Comparison of ENCODE assay signal across 22 cellular contexts in the genomic region with DNA sequence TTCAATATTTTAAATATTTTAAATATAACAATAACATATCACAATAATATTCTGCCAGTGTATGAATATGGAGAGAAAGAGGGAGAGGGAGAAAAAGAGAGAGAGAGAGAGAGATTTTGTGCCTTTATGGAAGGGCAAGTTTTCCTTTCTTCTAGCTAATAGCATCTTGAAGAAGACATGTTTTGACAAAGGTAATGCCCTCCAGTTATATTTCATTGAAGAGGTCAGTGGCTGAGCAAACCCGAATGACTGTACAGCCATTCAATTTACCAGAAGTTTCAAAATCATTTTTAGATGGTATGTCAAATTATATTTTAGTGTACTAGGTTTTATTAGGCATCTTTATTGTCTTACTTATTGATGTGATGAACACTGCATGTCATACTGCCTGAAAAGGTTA.
"Had no signal": no experiment of that assay in that cellular context is flagged by ENCODE, and none has a peak within 500 bp of the region (broad histone marks: within the 10 kb centered on the region; RNA-seq: fewer than 3 reads in every experiment).

No MANE protein-coding gene starts in this region.

- DNase-seq: cortex of kidney; effector memory CD8-positive, alpha-beta T cell; foreskin fibroblast; gastrocnemius medialis; head of caudate nucleus; kidney; mesendoderm; midbrain; naive thymus-derived CD4-positive, alpha-beta T cell; right lobe of liver; small intestine; stimulated activated CD4-positive, alpha-beta T cell treated with anti-CD3 and anti-CD28 coated beads, Interleukin-15, amount 100 ng/mL, for 24 hours; stimulated activated CD4-positive, alpha-beta T cell treated with anti-CD3 and anti-CD28 coated beads, Interleukin-2, amount 100 ng/mL, for 48 hours; stimulated activated naive B cell treated with anti-CD40 and anti-IgM and Interleukin-4, amounts not matched to agents 10 μg/mL and 1 μg/mL and 100 μg/mL, for 72 hours; transverse colon; upper lobe of right lung; uterus had no signal

- H3K4me3 ChIP-seq: gastrocnemius medialis, neural progenitor cell, right lobe of liver, thoracic aorta, transverse colon, upper lobe of right lung, uterus had no signal

- H3K9me3 ChIP-seq: gastrocnemius medialis, right lobe of liver, thoracic aorta, upper lobe of right lung, uterus had no signal

- H2AFZ ChIP-seq: neural progenitor cell, parathyroid adenoma had no signal

- H3K9ac ChIP-seq: neural progenitor cell, parathyroid adenoma had no signal

- H3K36me3 ChIP-seq: gastrocnemius medialis, neural progenitor cell, right lobe of liver, thoracic aorta, transverse colon, upper lobe of right lung, uterus had no signal

- H3K4me1 ChIP-seq: gastrocnemius medialis, neural progenitor cell, parathyroid adenoma, right lobe of liver, transverse colon, upper lobe of right lung, uterus had no signal

- H3K79me2 ChIP-seq: parathyroid adenoma had no signal

- H3K27ac ChIP-seq: gastrocnemius medialis, neural progenitor cell, parathyroid adenoma, right lobe of liver, thoracic aorta, transverse colon, upper lobe of right lung, uterus had no signal

- H3K27me3 ChIP-seq: gastrocnemius medialis, neural progenitor cell, right lobe of liver, transverse colon, upper lobe of right lung, uterus had no signal

- ATAC-seq: effector memory CD8-positive, alpha-beta T cell; esophagus mucosa; gastrocnemius medialis; left lobe of liver; naive thymus-derived CD4-positive, alpha-beta T cell; right lobe of liver; stimulated activated naive B cell treated with anti-CD40 and anti-IgM and Interleukin-4, amounts not matched to agents 10 μg/mL and 1 μg/mL and 100 μg/mL, for 72 hours; upper lobe of right lung had no signal

- H3K4me2 ChIP-seq: neural progenitor cell had no signal
